In the genomic region with DNA sequence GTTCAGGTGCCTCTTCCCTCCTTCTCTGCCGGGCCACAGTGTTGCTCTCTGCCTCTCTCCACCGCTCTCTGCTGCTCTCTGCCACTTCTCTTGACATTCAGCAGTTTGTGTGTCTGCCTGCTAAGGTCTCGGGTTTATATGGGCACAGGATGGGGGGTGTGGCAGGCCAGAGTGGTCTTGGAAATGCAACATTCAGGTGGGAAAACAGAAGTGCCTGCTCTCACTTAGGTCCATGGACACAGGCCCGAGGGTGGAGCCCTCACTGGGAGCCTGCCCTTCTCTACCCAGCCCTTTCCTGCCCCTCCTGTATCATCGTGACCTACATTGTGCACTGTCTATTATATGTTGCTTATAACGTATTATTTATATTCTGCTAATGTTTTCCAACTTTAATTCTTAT, we compare ENCODE assay signal across 1 cellular context.
TF ChIP-seq lines count a peak whose summit lies in the region.

No MANE protein-coding gene starts in this region.

TF ChIP-seq in K562, 482 proteins besides CTCF, POLR2A, EP300 and RAD21 (continued from another document):
- no peak for TF ChIP-seq SAP30 (IDR thresholded peaks at IDR 0.05; ENCODE audit: borderline replicate concordance, insufficient read depth, low read depth, low read length, poor library complexity, severe bottlenecking)
- no peak for TF ChIP-seq OTX1 (CRISPR knock-in tag; IDR thresholded peaks at IDR 0.05)
- no peak for TF ChIP-seq GTF2E2 (tag; IDR thresholded peaks at IDR 0.05)
TF ChIP-seq in K562: peak in this region for 1.
